Comparison of ENCODE assay signal across 13 cellular contexts in the genomic region with DNA sequence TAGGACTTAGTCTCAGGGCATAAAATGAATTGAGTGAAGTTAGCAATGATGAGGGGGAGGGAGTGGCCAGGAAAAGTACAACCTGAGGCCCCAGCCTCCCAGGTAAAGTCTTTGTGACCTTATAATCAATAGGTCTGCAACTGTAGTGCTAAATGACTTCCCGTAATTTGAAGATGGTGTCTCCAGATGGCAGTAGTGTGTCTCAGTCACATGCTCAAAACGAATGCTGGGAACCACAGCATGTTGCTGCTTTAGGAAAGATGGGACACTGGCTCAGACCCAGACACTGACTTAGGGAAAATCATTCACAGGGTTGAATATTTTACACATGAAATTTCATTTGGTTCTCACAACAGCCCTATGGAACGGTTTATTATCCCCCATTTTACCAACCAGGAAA. TPM values are rescaled to one million over a fixed set of nuclear protein-coding genes. Genes with fewer than 3 reads are reported as not detected.
DNase-seq lines count a peak whose midpoint lies in the region; FAIRE-seq and TF ChIP-seq lines count a peak whose summit lies in the region.
"Had no signal": no experiment of that assay in that cellular context is flagged by ENCODE, and none has a peak within 500 bp of the region (broad histone marks: within the 10 kb centered on the region; RNA-seq: fewer than 3 reads in every experiment).

No MANE protein-coding gene starts in this region.

- no peak overlapping the region for H3K27ac ChIP-seq in kidney (ENCODE audit: low read depth in 2 of 2, low read length in 2 of 2)
- no peak overlapping the region for H3K27ac ChIP-seq in CD8-positive, alpha-beta memory T cell (ENCODE audit: low read depth, low read length)
- H3K27ac ChIP-seq: BLaER1 treated with 17β-estradiol and CSF1 and Interleukin-3, amounts not matched to agents 10 nM and 100 nM; esophagus squamous epithelium; HL-60; SJSA1 had no signal

- FAIRE-seq in kidney (lab: Jason Lieb, UNC) = no peak

- POLR2A ChIA-PET in CD8-positive, alpha-beta memory T cell (lab: Charles Lee) = no interaction called here

- CTCF ChIA-PET in CD8-positive, alpha-beta memory T cell (lab: Charles Lee) = no interaction called here

- H3K9me3 ChIP-seq in kidney (ENCODE audit: control insufficient read depth in 1 of 2, low read length in 2 of 2) = no peaks in the 10 kb centered on the region
- no peaks in the 10 kb centered on the region for H3K9me3 ChIP-seq in CD8-positive, alpha-beta memory T cell (ENCODE audit: low read length)
- H3K9me3 ChIP-seq: BLaER1 treated with 17β-estradiol and CSF1 and Interleukin-3, amounts not matched to agents 10 nM and 100 nM; esophagus squamous epithelium; SJSA1 had no signal

- peak; percentile 3 for DNase-seq in SIG-M5 treated with dmso at 0.1 percent for 504 hours (lab: John Stamatoyannopoulos, UW; ENCODE audit: unreplicated experiment)
- DNase-seq in SIG-M5 (lab: John Stamatoyannopoulos, UW) = no peak
- peak; percentile 46 for DNase-seq in NCI-H460 (ENCODE audit: extremely low read depth, low read depth)
- peak; percentile 25 for DNase-seq in epidermal melanocyte (ENCODE audit: insufficient read length, low spot score)
- DNase-seq in ureter (ENCODE audit: low spot score) = no peak
- DNase-seq in kidney = no peak
- DNase-seq in CD8-positive, alpha-beta memory T cell = no peak
- DNase-seq in HK-2 (ENCODE audit: unreplicated experiment) = no peak
- DNase-seq: esophagus squamous epithelium had no signal

- H3K27me3 Mint-ChIP-seq in CD8-positive, alpha-beta memory T cell = peaks cover 0 to 3% of the 10 kb centered on the region in 2 donors

- no peak for TF ChIP-seq CTCF in kidney (IDR thresholded peaks at IDR 0.05; ENCODE audit: borderline replicate concordance, extremely low read depth, insufficient read depth)

- no peaks in the 10 kb centered on the region for H3K9me3 Mint-ChIP-seq in CD8-positive, alpha-beta memory T cell
- H3K9me3 Mint-ChIP-seq: activated T-helper 1 cell treated with anti-CD3 and anti-CD28 coated beads, Interleukin-12 subunit alpha, Interleukin-12 subunit beta, Interleukin-2, Interleukin-4 antibody, amounts not matched to agents 30 ng/mL and 10 ng/mL and 1 ng/mL, durations not matched to agents 14 hours and 24 hours and 36 hours had no signal

- H3K4me3 Mint-ChIP-seq in CD8-positive, alpha-beta memory T cell = no peak overlapping the region
- H3K4me3 Mint-ChIP-seq: activated T-helper 1 cell treated with anti-CD3 and anti-CD28 coated beads, Interleukin-12 subunit alpha, Interleukin-12 subunit beta, Interleukin-2, Interleukin-4 antibody, amounts not matched to agents 30 ng/mL and 10 ng/mL and 1 ng/mL, durations not matched to agents 14 hours and 24 hours and 36 hours had no signal

- no peak overlapping the region for H3K9ac ChIP-seq in kidney (ENCODE audit: low read length in 2 of 2)
- H3K9ac ChIP-seq: BLaER1 treated with 17β-estradiol and CSF1 and Interleukin-3, amounts not matched to agents 10 nM and 100 nM had no signal

- H3K27me3 ChIP-seq in CD8-positive, alpha-beta memory T cell (ENCODE audit: insufficient read depth, low read length, poor library complexity, severe bottlenecking) = no peaks in the 10 kb centered on the region
- H3K27me3 ChIP-seq: esophagus squamous epithelium, SJSA1 had no signal

- no peaks in the 10 kb centered on the region for H3K36me3 ChIP-seq in kidney (ENCODE audit: control insufficient read depth in 1 of 2, insufficient read depth in 2 of 2, low read length in 2 of 2)
- H3K36me3 ChIP-seq in CD8-positive, alpha-beta memory T cell (ENCODE audit: insufficient read depth, low read length) = no peaks in the 10 kb centered on the region
- H3K36me3 ChIP-seq: BLaER1 treated with 17β-estradiol and CSF1 and Interleukin-3, amounts not matched to agents 10 nM and 100 nM; esophagus squamous epithelium; SJSA1 had no signal

- no peaks in the 10 kb centered on the region for H3K4me1 Mint-ChIP-seq in CD8-positive, alpha-beta memory T cell

- H3K36me3 Mint-ChIP-seq in CD8-positive, alpha-beta memory T cell = no peaks in the 10 kb centered on the region

- H3K4me3 ChIP-seq in kidney (ENCODE audit: low read length in 2 of 2) = no peak overlapping the region
- H3K4me3 ChIP-seq in CD8-positive, alpha-beta memory T cell (ENCODE audit: low read length) = no peak overlapping the region
- H3K4me3 ChIP-seq: BLaER1 treated with 17β-estradiol and CSF1 and Interleukin-3, amounts not matched to agents 10 nM and 100 nM; esophagus squamous epithelium; SJSA1 had no signal

- no peaks in the 10 kb centered on the region for H3K4me1 ChIP-seq in kidney (ENCODE audit: control insufficient read depth in 1 of 2, insufficient read depth in 1 of 2, low read depth in 1 of 2, low read length in 2 of 2)
- H3K4me1 ChIP-seq in CD8-positive, alpha-beta memory T cell (ENCODE audit: insufficient read depth, low read length) = no peaks in the 10 kb centered on the region

- intact Hi-C loops in kidney (cut with DNase I) = no loop called here

- peak overlapping the region in 1 of 8 donors; percentile 11 for H3K27ac Mint-ChIP-seq in CD8-positive, alpha-beta memory T cell
- H3K27ac Mint-ChIP-seq: activated T-helper 1 cell treated with anti-CD3 and anti-CD28 coated beads, Interleukin-12 subunit alpha, Interleukin-12 subunit beta, Interleukin-2, Interleukin-4 antibody, amounts not matched to agents 30 ng/mL and 10 ng/mL and 1 ng/mL, durations not matched to agents 14 hours and 24 hours and 36 hours had no signal

RNA-seq across cellular contexts. Expression of a gene that starts 10.3 kb away (rescaled TPM):
- 34.8 and 39.8 TPM in 2 replicates for total RNA-seq in NCI-H460 (2014; rRNA removed; shearing (Covaris generic))
- polyA plus RNA-seq in NCI-H460 (2014; cell fraction: nucleus; rRNA removed) = 49.6 and 93.9 TPM in 2 replicates
- total RNA-seq in ureter = 89.0 TPM
- 3.2 TPM for total RNA-seq in kidney
- polyA plus RNA-seq in kidney (ENCODE audit: insufficient read depth, low read depth, low replicate concordance) = 4.5 TPM
- total RNA-seq in CD8-positive, alpha-beta memory T cell = not detected
- polyA plus RNA-seq in CD8-positive, alpha-beta memory T cell = not detected
- total RNA-seq: activated T-helper 1 cell treated with anti-CD3 and anti-CD28 coated beads, Interleukin-12 subunit alpha, Interleukin-12 subunit beta, Interleukin-2, Interleukin-4 antibody, amounts not matched to agents 30 ng/mL and 10 ng/mL and 1 ng/mL, durations not matched to agents 14 hours and 24 hours and 36 hours had no signal

RNA-seq across cellular contexts. Expression of a gene that starts 17.6 kb away (rescaled TPM):
- 35.3 and 40.8 TPM in 2 replicates for total RNA-seq in NCI-H460 (2014; rRNA removed; shearing (Covaris generic))
- polyA plus RNA-seq in NCI-H460 (2014; cell fraction: nucleus; rRNA removed) = 29.1 and 32.8 TPM in 2 replicates
- total RNA-seq in ureter = 115 TPM
- 27.8 TPM for total RNA-seq in kidney
- 60.1 TPM for polyA plus RNA-seq in kidney (ENCODE audit: insufficient read depth, low read depth, low replicate concordance)
- total RNA-seq in CD8-positive, alpha-beta memory T cell = under 1 TPM; 0.07 to 0.33 TPM
- polyA plus RNA-seq in CD8-positive, alpha-beta memory T cell = 1.9 TPM
- total RNA-seq: activated T-helper 1 cell treated with anti-CD3 and anti-CD28 coated beads, Interleukin-12 subunit alpha, Interleukin-12 subunit beta, Interleukin-2, Interleukin-4 antibody, amounts not matched to agents 30 ng/mL and 10 ng/mL and 1 ng/mL, durations not matched to agents 14 hours and 24 hours and 36 hours had no signal

Comparison
In these comparisons a context has a peak if more than half of its experiments do, and no peak if none do; other contexts are left out.
1. DNase-seq: peak in SIG-M5 treated with dmso at 0.1 percent for 504 hours (single experiment), NCI-H460 (single experiment) and epidermal melanocyte (single experiment); none in SIG-M5 (single experiment), ureter (single experiment), kidney (single experiment), CD8-positive, alpha-beta memory T cell (0 of 5) and HK-2 (single experiment).
2. RNA of a gene that starts 17.6 kb away (total RNA-seq): 115 TPM in ureter (single experiment), 35.3 to 40.8 TPM in NCI-H460 and 27.8 TPM in kidney (single experiment); 0.07 to 0.33 TPM in CD8-positive, alpha-beta memory T cell; every median in the first group is over 10 times any median in the second.